ENCODE assay signal across 12 cellular contexts in genomic region chr13:63124863-63125262, GRCh38.
DNase-seq lines count a peak whose midpoint lies in the region; TF ChIP-seq lines count a peak whose summit lies in the region.
"Had no signal": no experiment of that assay in that cellular context is flagged by ENCODE, and none has a peak within 500 bp of the region (broad histone marks: within the 10 kb centered on the region; RNA-seq: fewer than 3 reads in every experiment).

No MANE protein-coding gene starts in this region.

- H3K27me3 ChIP-seq in dorsolateral prefrontal cortex: peaks cover 0 to 3% (median 0%) of the 10 kb centered on the region in 45 donors
- no peaks in the 10 kb centered on the region for H3K27me3 ChIP-seq in CD4-positive, alpha-beta memory T cell (ENCODE audit: insufficient read depth, low read length)
- H3K27me3 ChIP-seq: sigmoid colon had no signal

- CTCF ChIA-PET in CD4-positive, alpha-beta memory T cell (lab: Charles Lee; ENCODE audit: partially characterized antibody): no interaction called here

- H3K36me3 ChIP-seq in CD4-positive, alpha-beta memory T cell (ENCODE audit: insufficient read depth, low read length): no peaks in the 10 kb centered on the region
- H3K36me3 ChIP-seq: sigmoid colon had no signal

- intact Hi-C loops in dorsolateral prefrontal cortex (cut with DNase I): no loop called here
- intact Hi-C loops in CD4-positive, alpha-beta memory T cell (cut with micrococcal nuclease): no loop called here

- peaks cover 4% of the 10 kb centered on the region for H3K4me1 Mint-ChIP-seq in progenitor cell of endocrine pancreas (ENCODE audit: low read depth)
- H3K4me1 Mint-ChIP-seq in CD4-positive, alpha-beta memory T cell: no peaks in the 10 kb centered on the region
- H3K4me1 Mint-ChIP-seq in T-helper 2 cell treated with Interferon-gamma antibody and Interleukin-4, amounts not matched to agents 5 μg/mL and 100 μg/mL, for 36 hours (ENCODE audit: low read depth): no peaks in the 10 kb centered on the region
- H3K4me1 Mint-ChIP-seq: CD4-positive, CD25-positive, alpha-beta regulatory T cell had no signal

- no peak overlapping the region for H3K27ac ChIP-seq in dorsolateral prefrontal cortex
- no peak overlapping the region for H3K27ac ChIP-seq in CD4-positive, alpha-beta memory T cell (ENCODE audit: low read depth, low read length)
- H3K27ac ChIP-seq: sigmoid colon had no signal

- DNase-seq in NCI-H510A treated with DMSO at 0.1 percent for 48 hours (lab: John Stamatoyannopoulos, UW) (peak; percentile 2), NCI-H510A (lab: John Stamatoyannopoulos, UW) (no peak), NCI-H526 treated with DMSO at 0.1 percent for 48 hours (lab: John Stamatoyannopoulos, UW) (peak; percentile 25), dorsolateral prefrontal cortex (no peak), progenitor cell of endocrine pancreas (ENCODE audit: low spot score, unreplicated experiment) (no peak)
- DNase-seq in CD4-positive, alpha-beta memory T cell: no peak
- DNase-seq in T-helper 2 cell treated with Interferon-gamma antibody and Interleukin-4, amounts not matched to agents 5 μg/mL and 100 μg/mL, for 36 hours (ENCODE audit: low spot score): no peak
- DNase-seq in stimulated activated CD4-positive, alpha-beta T cell treated with anti-CD3 and anti-CD28 coated beads, Interleukin-4, amount 100 ng/mL, for 24 hours: no peak
- DNase-seq: activated CD4-positive, alpha-beta memory T cell treated with anti-CD3 and anti-CD28 coated beads for 36 hours; CD4-positive, CD25-positive, alpha-beta regulatory T cell; NCI-H1694 treated with DMSO at 0.1 percent for 48 hours; sigmoid colon had no signal

- H3K4me3 Mint-ChIP-seq in progenitor cell of endocrine pancreas (ENCODE audit: low read depth): no peak overlapping the region
- no peak overlapping the region for H3K4me3 Mint-ChIP-seq in CD4-positive, alpha-beta memory T cell
- H3K4me3 Mint-ChIP-seq in T-helper 2 cell treated with Interferon-gamma antibody and Interleukin-4, amounts not matched to agents 5 μg/mL and 100 μg/mL, for 36 hours: no peak overlapping the region
- H3K4me3 Mint-ChIP-seq: activated CD4-positive, alpha-beta memory T cell treated with anti-CD3 and anti-CD28 coated beads for 36 hours; CD4-positive, CD25-positive, alpha-beta regulatory T cell had no signal

- peak in 51 of 56 donors; percentile 16 to 65 (median 43) for TF ChIP-seq CTCF in dorsolateral prefrontal cortex (IDR thresholded peaks at IDR 0.05 in 54 of 56, conservative IDR thresholded peaks at IDR 0.05 in 2 of 56; ENCODE audit: low read depth in 1 of 56, partially characterized antibody in 56 of 56)
- peak; percentile 75 for TF ChIP-seq CTCF in progenitor cell of endocrine pancreas (IDR thresholded peaks at IDR 0.05; ENCODE audit: unreplicated experiment)

- no peaks in the 10 kb centered on the region for H3K36me3 Mint-ChIP-seq in progenitor cell of endocrine pancreas (ENCODE audit: insufficient read depth)
- H3K36me3 Mint-ChIP-seq in CD4-positive, alpha-beta memory T cell: no peaks in the 10 kb centered on the region
- no peaks in the 10 kb centered on the region for H3K36me3 Mint-ChIP-seq in T-helper 2 cell treated with Interferon-gamma antibody and Interleukin-4, amounts not matched to agents 5 μg/mL and 100 μg/mL, for 36 hours (ENCODE audit: low read depth)
- H3K36me3 Mint-ChIP-seq: activated CD4-positive, alpha-beta memory T cell treated with anti-CD3 and anti-CD28 coated beads for 36 hours; CD4-positive, CD25-positive, alpha-beta regulatory T cell had no signal

- H3K27ac Mint-ChIP-seq in progenitor cell of endocrine pancreas: no peak overlapping the region
- no peak overlapping the region for H3K27ac Mint-ChIP-seq in CD4-positive, alpha-beta memory T cell
- H3K27ac Mint-ChIP-seq in T-helper 2 cell treated with Interferon-gamma antibody and Interleukin-4, amounts not matched to agents 5 μg/mL and 100 μg/mL, for 36 hours: no peak overlapping the region
- H3K27ac Mint-ChIP-seq: activated CD4-positive, alpha-beta memory T cell treated with anti-CD3 and anti-CD28 coated beads for 36 hours; CD4-positive, CD25-positive, alpha-beta regulatory T cell had no signal

- no peak overlapping the region for H3K4me3 ChIP-seq in dorsolateral prefrontal cortex
- H3K4me3 ChIP-seq in CD4-positive, alpha-beta memory T cell (ENCODE audit: low read length in 2 of 2): no peak overlapping the region
- H3K4me3 ChIP-seq: sigmoid colon had no signal

- H3K27me3 Mint-ChIP-seq in progenitor cell of endocrine pancreas: no peaks in the 10 kb centered on the region
- no peaks in the 10 kb centered on the region for H3K27me3 Mint-ChIP-seq in CD4-positive, alpha-beta memory T cell
- no peaks in the 10 kb centered on the region for H3K27me3 Mint-ChIP-seq in T-helper 2 cell treated with Interferon-gamma antibody and Interleukin-4, amounts not matched to agents 5 μg/mL and 100 μg/mL, for 36 hours (ENCODE audit: low read depth)
- H3K27me3 Mint-ChIP-seq: activated CD4-positive, alpha-beta memory T cell treated with anti-CD3 and anti-CD28 coated beads for 36 hours; CD4-positive, CD25-positive, alpha-beta regulatory T cell had no signal

- POLR2A ChIA-PET in CD4-positive, alpha-beta memory T cell (lab: Charles Lee; ENCODE audit: partially characterized antibody): no interaction called here

- no peaks in the 10 kb centered on the region for H3K9me3 Mint-ChIP-seq in progenitor cell of endocrine pancreas (ENCODE audit: low read depth)
- peaks cover 0 to 18% (median 3%) of the 10 kb centered on the region in 8 donors for H3K9me3 Mint-ChIP-seq in CD4-positive, alpha-beta memory T cell
- peaks cover 7% of the 10 kb centered on the region for H3K9me3 Mint-ChIP-seq in T-helper 2 cell treated with Interferon-gamma antibody and Interleukin-4, amounts not matched to agents 5 μg/mL and 100 μg/mL, for 36 hours
- H3K9me3 Mint-ChIP-seq: activated CD4-positive, alpha-beta memory T cell treated with anti-CD3 and anti-CD28 coated beads for 36 hours had no signal

- H3K4me1 ChIP-seq in CD4-positive, alpha-beta memory T cell (ENCODE audit: insufficient read depth, low read length): no peaks in the 10 kb centered on the region
- H3K4me1 ChIP-seq: sigmoid colon had no signal

- H3K9me3 ChIP-seq in CD4-positive, alpha-beta memory T cell (ENCODE audit: control insufficient read depth in 1 of 2, low read length in 2 of 2): no peaks in the 10 kb centered on the region
- H3K9me3 ChIP-seq: sigmoid colon had no signal

Comparison
In these comparisons a context has a peak if more than half of its experiments do, and no peak if none do; other contexts are left out.
1. DNase-seq: peak in NCI-H510A treated with DMSO at 0.1 percent for 48 hours (single experiment) and NCI-H526 treated with DMSO at 0.1 percent for 48 hours (single experiment); none in NCI-H510A (single experiment), dorsolateral prefrontal cortex (0 of 10), progenitor cell of endocrine pancreas (single experiment), CD4-positive, alpha-beta memory T cell (0 of 5), T-helper 2 cell treated with Interferon-gamma antibody and Interleukin-4, amounts not matched to agents 5 μg/mL and 100 μg/mL, for 36 hours (single experiment) and stimulated activated CD4-positive, alpha-beta T cell treated with anti-CD3 and anti-CD28 coated beads, Interleukin-4, amount 100 ng/mL, for 24 hours (single experiment).